Comparison of ENCODE assay signal across 1 cellular context in genomic region chr11:1484716-1485503, GRCh38.
TF ChIP-seq lines count a peak whose summit lies in the region.

No MANE protein-coding gene starts in this region.

TF ChIP-seq in K562, 482 proteins besides CTCF, POLR2A, EP300 and RAD21 (continued from another document):
- TF ChIP-seq MCM5 (IDR thresholded peaks at IDR 0.05; ENCODE audit: low read depth): no peak
- TF ChIP-seq KDM5B (IDR thresholded peaks at IDR 0.05; ENCODE audit: insufficient replicate concordance, low read depth, low read length): no peak
- TF ChIP-seq MLX (CRISPR knock-in tag; conservative IDR thresholded peaks at IDR 0.05): no peak
- no peak for TF ChIP-seq THRA (IDR thresholded peaks at IDR 0.05)
- TF ChIP-seq KLF1 (tag; IDR thresholded peaks at IDR 0.05): no peak
- TF ChIP-seq ARNT (IDR thresholded peaks at IDR 0.05): no peak
- TF ChIP-seq ZBTB12 (CRISPR knock-in tag; IDR thresholded peaks at IDR 0.05): no peak
- no peak for TF ChIP-seq HDAC3 (IDR thresholded peaks at IDR 0.05; ENCODE audit: borderline replicate concordance, partially characterized antibody)
- TF ChIP-seq EGR1 (conservative IDR thresholded peaks at IDR 0.05): no peak
- no peak for TF ChIP-seq ZNF699 (CRISPR knock-in tag; IDR thresholded peaks at IDR 0.05; ENCODE audit: insufficient replicate concordance)
- TF ChIP-seq PHB (CRISPR knock-in tag; IDR thresholded peaks at IDR 0.05): no peak
- TF ChIP-seq DEAF1 (CRISPR knock-in tag; IDR thresholded peaks at IDR 0.05): no peak
- no peak for TF ChIP-seq GATAD2B (IDR thresholded peaks at IDR 0.05; ENCODE audit: borderline replicate concordance)
- no peak for TF ChIP-seq C11orf30 (IDR thresholded peaks at IDR 0.05; ENCODE audit: low read depth)
- no peak for TF ChIP-seq FOXK1 (CRISPR knock-in tag; IDR thresholded peaks at IDR 0.05; ENCODE audit: borderline replicate concordance)
- TF ChIP-seq, protein P1, sequence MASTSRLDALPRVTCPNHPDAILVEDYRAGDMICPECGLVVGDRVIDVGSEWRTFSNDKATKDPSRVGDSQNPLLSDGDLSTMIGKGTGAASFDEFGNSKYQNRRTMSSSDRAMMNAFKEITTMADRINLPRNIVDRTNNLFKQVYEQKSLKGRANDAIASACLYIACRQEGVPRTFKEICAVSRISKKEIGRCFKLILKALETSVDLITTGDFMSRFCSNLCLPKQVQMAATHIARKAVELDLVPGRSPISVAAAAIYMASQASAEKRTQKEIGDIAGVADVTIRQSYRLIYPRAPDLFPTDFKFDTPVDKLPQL (IDR thresholded peaks at IDR 0.05; ENCODE audit: extremely low read depth, insufficient read length): no peak
- TF ChIP-seq TCF3 (CRISPR knock-in tag; IDR thresholded peaks at IDR 0.05): no peak
- TF ChIP-seq ZNF592 (IDR thresholded peaks at IDR 0.05): no peak
TF ChIP-seq in K562: peak in this region for 0.
